Comparison of ENCODE assay signal across 8 cellular contexts in genomic region chr20:36608388-36608728, GRCh38. TPM values are rescaled to one million over a fixed set of nuclear protein-coding genes. Genes with fewer than 3 reads are reported as not detected.
A peak's percentile ranks its signal among the peaks of the same experiment; 100 is the strongest.
DNase-seq lines count a peak whose midpoint lies in the region; ATAC-seq, FAIRE-seq and TF ChIP-seq lines count a peak whose summit lies in the region.
"Not testable (repeated sequence)": the region's sequence is repeated elsewhere in the genome, so short reads cannot be mapped to it uniquely, and the experiment has no call there.
"Had no signal": no experiment of that assay in that cellular context is flagged by ENCODE, and none has a peak within 500 bp of the region (broad histone marks: within the 10 kb centered on the region; RNA-seq: fewer than 3 reads in every experiment).

No MANE protein-coding gene starts in this region.

- TF ChIP-seq POLR2A in HepG2 (IDR thresholded peaks at IDR 0.05; ENCODE audit: insufficient read depth in 1 of 2, low read depth in 2 of 2, low read length in 2 of 2); gastrocnemius medialis (IDR thresholded peaks at IDR 0.05): not testable (repeated sequence)

- DNase-seq in Caco-2; T-cell; HepG2 (ENCODE audit: low spot score); gastrocnemius medialis: not testable (repeated sequence)
- DNase-seq in bronchial epithelial cell (ENCODE audit: low read depth) = peak; percentile 13

- in situ Hi-C loops in HepG2 (cut with HindIII; ENCODE audit: extremely low pct_ligation_motif_present, low pct_unique_long_range_greater_than_20kb) = not testable (repeated sequence)
- in situ Hi-C loops in gastrocnemius medialis (cut with MboI; ENCODE audit: low sequenced_read_pairs in 4 of 4) = loop anchor here in 3 of 4 donors (10.0 to 25.0 kb wide), 4 partner anchors 54 to 396 kb away; no protein-coding TSS in a partner anchor

- not testable (repeated sequence) for TF ChIP-seq RAD21 in HepG2 (CRISPR knock-in tag; IDR thresholded peaks at IDR 0.05)

- not testable (repeated sequence) for H3K9me3 ChIP-seq in Caco-2; HepG2 (ENCODE audit: low read length); gastrocnemius medialis

- POLR2A ChIA-PET in Caco-2 (lab: Charles Lee) = not testable (repeated sequence)
- POLR2A ChIA-PET in T-cell (lab: Charles Lee) = interaction anchor here in 1 of 2 donors (0.9 kb wide), 1 partner anchor 37 kb away, joined by 3 read pairs; no protein-coding TSS in a partner anchor
- POLR2A ChIA-PET in HepG2 (lab: Yijun Ruan, JAX) = interaction anchor here (1.1 to 6.6 kb wide), 6 partner anchors 9 to 34 kb away, joined by 3 to 167 read pairs (median 45); partner anchors contain the start of gene TGIF2

- not testable (repeated sequence) for H3K36me3 ChIP-seq in Caco-2 (ENCODE audit: control insufficient read depth, insufficient read depth, low read length)
- peaks cover 20% of the 10 kb centered on the region; the same call in 1 of the 2 replicates for H3K36me3 ChIP-seq in KMS-11 (ENCODE audit: insufficient read depth)
- H3K36me3 ChIP-seq in bronchial epithelial cell (ENCODE audit: control insufficient read depth, insufficient read depth, low read length) = peaks cover 17% of the 10 kb centered on the region
- H3K36me3 ChIP-seq in HepG2 (replicated peaks in 1 of 2; ENCODE audit: control insufficient read depth in 1 of 2, insufficient read depth in 2 of 2, low read length in 2 of 2) = peaks cover 21 to 49% of the 10 kb centered on the region in 2 experiments
- peaks cover 2 to 57% of the 10 kb centered on the region in 2 donors for H3K36me3 ChIP-seq in gastrocnemius medialis

- H2AFZ ChIP-seq in KMS-11 (ENCODE audit: low read depth); HepG2 (ENCODE audit: low read length): not testable (repeated sequence)

- not testable (repeated sequence) for H3K27ac ChIP-seq in KMS-11
- H3K27ac ChIP-seq in HepG2 (ENCODE audit: extremely low read length, insufficient read depth, low read length) = peak overlapping the region; percentile 81
- peak overlapping the region in 3 of 4 donors; percentile 79 to 98 (median 93) for H3K27ac ChIP-seq in gastrocnemius medialis

- H3K4me1 Mint-ChIP-seq in Caco-2 (ENCODE audit: low read depth, unreplicated experiment) (peaks cover 17% of the 10 kb centered on the region), T-cell (peaks cover 37 to 48% (median 41%) of the 10 kb centered on the region in 3 donors)
- H3K4me1 Mint-ChIP-seq in activated naive CD4-positive, alpha-beta T cell treated with anti-CD3 and anti-CD28 coated beads, Interleukin-2, amount 50 U/mL, for 24 hours = peaks cover 28% of the 10 kb centered on the region

- not testable (repeated sequence) for TF ChIP-seq CTCF in Caco-2 (IDR thresholded peaks at IDR 0.05; ENCODE audit: insufficient read depth in 1 of 2, low read depth in 1 of 2, low read length in 1 of 2, severe bottlenecking in 1 of 2, unreplicated experiment in 1 of 2); KMS-11 (conservative IDR thresholded peaks at IDR 0.05; ENCODE audit: low read depth, low read length); bronchial epithelial cell (IDR thresholded peaks at IDR 0.05; ENCODE audit: insufficient read depth, low read length, severe bottlenecking); HepG2 (CRISPR knock-in tag; IDR thresholded peaks at IDR 0.05); gastrocnemius medialis (IDR thresholded peaks at IDR 0.05 in 4 of 5, conservative IDR thresholded peaks at IDR 0.05 in 1 of 5)

- H3K27ac Mint-ChIP-seq in Caco-2 (ENCODE audit: unreplicated experiment) = peak overlapping the region; percentile 97
- H3K27ac Mint-ChIP-seq in T-cell = peak overlapping the region; percentile 49 to 96
- H3K27ac Mint-ChIP-seq in activated naive CD4-positive, alpha-beta T cell treated with anti-CD3 and anti-CD28 coated beads, Interleukin-2, amount 50 U/mL, for 24 hours = peak overlapping the region; percentile 51

- not testable (repeated sequence) for H3K4me3 ChIP-seq in Caco-2 (ENCODE audit: low read depth, low read length); KMS-11 (IDR thresholded peaks at IDR 0.05; ENCODE audit: insufficient read depth, low read depth, low read length); bronchial epithelial cell (ENCODE audit: low read depth, low read length); HepG2 (replicated peaks in 1 of 3; ENCODE audit: insufficient read depth in 1 of 3, low read depth in 2 of 3, low read length in 3 of 3); gastrocnemius medialis

- BruUV-seq in Caco-2 (replicated peaks; lab: Mats Ljungman, UMichigan); HepG2 (replicated peaks; lab: Mats Ljungman, UMichigan): not testable (repeated sequence)

- not testable (repeated sequence) for H3K27me3 ChIP-seq in Caco-2 (replicated peaks; ENCODE audit: control insufficient read depth, insufficient read depth, low read length); KMS-11 (ENCODE audit: insufficient read depth, low read depth); bronchial epithelial cell (ENCODE audit: control insufficient read depth, insufficient read depth, low read length); HepG2 (ENCODE audit: control insufficient read depth in 1 of 2, insufficient read depth in 2 of 2, low read length in 2 of 2); gastrocnemius medialis

- not testable (repeated sequence) for H3K27me3 Mint-ChIP-seq in Caco-2 (ENCODE audit: insufficient read depth, unreplicated experiment); T-cell; activated naive CD4-positive, alpha-beta T cell treated with anti-CD3 and anti-CD28 coated beads, Interleukin-2, amount 50 U/mL, for 24 hours

- not testable (repeated sequence) for H3K9ac ChIP-seq in KMS-11
- peak overlapping the region; percentile 98 for H3K9ac ChIP-seq in HepG2 (ENCODE audit: insufficient read depth, low read depth, low read length)

- CTCF ChIA-PET in Caco-2 (lab: Charles Lee); HepG2 (lab: Yijun Ruan, JAX; ENCODE audit: low intra/inter-chr PET ratio, low total read pairs): not testable (repeated sequence)
- CTCF ChIA-PET in T-cell (lab: Charles Lee) = interaction anchor here in 1 of 2 donors (0.9 kb wide), 1 partner anchor 36 kb away, joined by 3 read pairs; no protein-coding TSS in a partner anchor

- not testable (repeated sequence) for ATAC-seq in T-cell (replicated peaks in 1 of 4); HepG2; gastrocnemius medialis

- H3K36me3 Mint-ChIP-seq in Caco-2 (ENCODE audit: insufficient read depth, unreplicated experiment) (peaks cover 88% of the 10 kb centered on the region), T-cell (peaks cover 24% of the 10 kb centered on the region)
- H3K36me3 Mint-ChIP-seq in activated naive CD4-positive, alpha-beta T cell treated with anti-CD3 and anti-CD28 coated beads, Interleukin-2, amount 50 U/mL, for 24 hours = not testable (repeated sequence)

- peak overlapping the region; percentile 92 for H3K4me2 ChIP-seq in KMS-11
- peak overlapping the region; percentile 82 for H3K4me2 ChIP-seq in HepG2 (ENCODE audit: low read depth, low read length)

- not testable (repeated sequence) for H4K20me1 ChIP-seq in KMS-11 (ENCODE audit: insufficient read depth); HepG2 (ENCODE audit: insufficient read depth, low read length)

- WGBS in HepG2 (ENCODE audit: low lambda C conversion rate) = 93% methylated on average over 6 of the region's 6 CpGs

- not testable (repeated sequence) for FAIRE-seq in bronchial epithelial cell (lab: Jason Lieb, UNC); HepG2 (lab: Jason Lieb, UNC)

- peak overlapping the region; percentile 91 for H3K4me3 Mint-ChIP-seq in Caco-2 (ENCODE audit: unreplicated experiment)
- H3K4me3 Mint-ChIP-seq in T-cell = peak overlapping the region in 1 of 3 donors; percentile 33
- H3K4me3 Mint-ChIP-seq in activated naive CD4-positive, alpha-beta T cell treated with anti-CD3 and anti-CD28 coated beads, Interleukin-2, amount 50 U/mL, for 24 hours = not testable (repeated sequence)

- H3K9me3 Mint-ChIP-seq in Caco-2 (ENCODE audit: unreplicated experiment); T-cell; activated naive CD4-positive, alpha-beta T cell treated with anti-CD3 and anti-CD28 coated beads, Interleukin-2, amount 50 U/mL, for 24 hours: not testable (repeated sequence)

- intact Hi-C loops in Caco-2 (cut with micrococcal nuclease; ENCODE audit: unreplicated experiment); HepG2 (cut with micrococcal nuclease; ENCODE audit: unreplicated experiment): not testable (repeated sequence)
- intact Hi-C loops in gastrocnemius medialis (cut with DNase I; ENCODE audit: low total_unique reads) = loop anchor here (5.0 kb wide), 1 partner anchor 139 kb away; the partner anchor contains the start of gene NDRG3

- peaks cover 49% of the 10 kb centered on the region for H3K79me2 ChIP-seq in KMS-11 (ENCODE audit: insufficient read depth, low read depth)
- peaks cover 28% of the 10 kb centered on the region for H3K79me2 ChIP-seq in HepG2 (ENCODE audit: insufficient read depth, low read length)

- H3K4me1 ChIP-seq in Caco-2 (peaks cover 19% of the 10 kb centered on the region), KMS-11 (ENCODE audit: low read depth, poor library complexity, severe bottlenecking) (peaks cover 32% of the 10 kb centered on the region), HepG2 (ENCODE audit: insufficient read depth, low read length) (peaks cover 27% of the 10 kb centered on the region), gastrocnemius medialis (peaks cover 21 to 25% of the 10 kb centered on the region in 2 donors)

- not testable (repeated sequence) for TF ChIP-seq EP300 in HepG2 (IDR thresholded peaks at IDR 0.05; ENCODE audit: low read depth in 2 of 2, low read length in 2 of 2); HepG2 (CRISPR knock-in tag; IDR thresholded peaks at IDR 0.05; ENCODE audit: borderline replicate concordance)

RNA-seq across cellular contexts. Expression of gene RAB5IF, which starts 2.8 kb away (rescaled TPM):
- total RNA-seq in Caco-2 (2022) = 279 and 282 TPM in 2 replicates
- total RNA-seq in T-cell = 10 to 100 TPM; 53.6 to 72.2 (median 59.9) TPM
- 105 and 120 TPM in 2 replicates for total RNA-seq in bronchial epithelial cell
- 292 and 305 TPM in 2 replicates for total RNA-seq in HepG2 (2016; rRNA removed; fragmentation: Illumina TruSeq; extraction: Trizol)
- total RNA-seq in HepG2 (2016; cell fraction: cytosol; rRNA removed; fragmentation: Illumina TruSeq; extraction: Trizol; ENCODE audit: low read depth) = 190 and 258 TPM in 2 replicates
- 267 and 306 TPM in 2 replicates for total RNA-seq in HepG2 (2016; cell fraction: insoluble cytoplasmic fraction; rRNA removed; fragmentation: Illumina TruSeq; extraction: Trizol)
- total RNA-seq in HepG2 (2016; cell fraction: membrane; rRNA removed; fragmentation: Illumina TruSeq; extraction: Trizol) = 365 and 437 TPM in 2 replicates
- total RNA-seq in HepG2 (2016; cell fraction: nucleus; rRNA removed; fragmentation: Illumina TruSeq; extraction: Trizol) = 223 and 239 TPM in 2 replicates
- 218 and 261 TPM in 2 replicates for polyA plus RNA-seq in HepG2 (2011; rRNA removed)
- polyA plus RNA-seq in HepG2 (2011; cell fraction: cytosol; rRNA removed) = 176 and 232 TPM in 2 replicates
- polyA plus RNA-seq in HepG2 (2011; cell fraction: nucleus; rRNA removed) = 176 and 181 TPM in 2 replicates
- polyA plus RNA-seq in HepG2 (2012) = 118 and 180 TPM in 2 replicates
- 222 and 320 TPM in 2 replicates for polyA plus RNA-seq in HepG2 (2016; cell fraction: cytosol; fragmentation: Illumina TruSeq; extraction: Trizol; ENCODE audit: low read depth)
- polyA plus RNA-seq in HepG2 (2016; cell fraction: insoluble cytoplasmic fraction; fragmentation: Illumina TruSeq; extraction: Trizol; ENCODE audit: low read depth) = 310 and 340 TPM in 2 replicates
- 323 and 387 TPM in 2 replicates for polyA plus RNA-seq in HepG2 (2016; cell fraction: membrane; fragmentation: Illumina TruSeq; extraction: Trizol; ENCODE audit: low read depth)
- polyA plus RNA-seq in HepG2 (2016; cell fraction: nucleus; fragmentation: Illumina TruSeq; extraction: Trizol; ENCODE audit: insufficient read depth, low read depth) = 436 and 461 TPM in 2 replicates
- polyA minus RNA-seq in HepG2 (2011; rRNA and poly(A)+ RNA removed; ENCODE audit: low replicate concordance) = 97.1 and 193 TPM in 2 replicates
- polyA minus RNA-seq in HepG2 (2011; cell fraction: cytosol; rRNA and poly(A)+ RNA removed) = 56.5 and 59.2 TPM in 2 replicates
- polyA minus RNA-seq in HepG2 (2011; cell fraction: nucleus; rRNA and poly(A)+ RNA removed) = 46.6 and 50.2 TPM in 2 replicates
- total RNA-seq in gastrocnemius medialis = 100 to 1,000 TPM; 215 to 768 (median 545) TPM

RNA-seq across cellular contexts. Expression of gene TGIF2, which starts 35.0 kb away (rescaled TPM):
- total RNA-seq in Caco-2 (2022) (58.4 and 60.6 TPM in 2 replicates), T-cell (10 to 100 TPM; 31.2 to 39.7 (median 35.6) TPM), bronchial epithelial cell (1.9 and 8.2 TPM in 2 replicates), HepG2 (2016; rRNA removed; fragmentation: Illumina TruSeq; extraction: Trizol) (53.9 and 60.3 TPM in 2 replicates), gastrocnemius medialis (1 to 10 TPM; 1.4 to 3.9 (median 1.4) TPM)
- 14.9 and 16.3 TPM in 2 replicates for total RNA-seq in HepG2 (2016; cell fraction: cytosol; rRNA removed; fragmentation: Illumina TruSeq; extraction: Trizol; ENCODE audit: low read depth)
- 49.1 and 52.3 TPM in 2 replicates for total RNA-seq in HepG2 (2016; cell fraction: insoluble cytoplasmic fraction; rRNA removed; fragmentation: Illumina TruSeq; extraction: Trizol)
- total RNA-seq in HepG2 (2016; cell fraction: membrane; rRNA removed; fragmentation: Illumina TruSeq; extraction: Trizol) = 65.6 and 66.2 TPM in 2 replicates
- total RNA-seq in HepG2 (2016; cell fraction: nucleus; rRNA removed; fragmentation: Illumina TruSeq; extraction: Trizol) = 24.2 and 31.3 TPM in 2 replicates
- polyA plus RNA-seq in HepG2 (2011; rRNA removed) = 41.3 and 49.9 TPM in 2 replicates
- 46.3 and 49.3 TPM in 2 replicates for polyA plus RNA-seq in HepG2 (2011; cell fraction: cytosol; rRNA removed)
- 32.5 and 35.0 TPM in 2 replicates for polyA plus RNA-seq in HepG2 (2011; cell fraction: nucleus; rRNA removed)
- polyA plus RNA-seq in HepG2 (2012) = 23.6 and 28.9 TPM in 2 replicates
- 12.4 and 13.0 TPM in 2 replicates for polyA plus RNA-seq in HepG2 (2016; cell fraction: cytosol; fragmentation: Illumina TruSeq; extraction: Trizol; ENCODE audit: low read depth)
- 49.9 and 59.5 TPM in 2 replicates for polyA plus RNA-seq in HepG2 (2016; cell fraction: insoluble cytoplasmic fraction; fragmentation: Illumina TruSeq; extraction: Trizol; ENCODE audit: low read depth)
- 44.7 and 47.8 TPM in 2 replicates for polyA plus RNA-seq in HepG2 (2016; cell fraction: membrane; fragmentation: Illumina TruSeq; extraction: Trizol; ENCODE audit: low read depth)
- 38.6 and 40.7 TPM in 2 replicates for polyA plus RNA-seq in HepG2 (2016; cell fraction: nucleus; fragmentation: Illumina TruSeq; extraction: Trizol; ENCODE audit: insufficient read depth, low read depth)
- 14.1 and 93.1 TPM in 2 replicates for polyA minus RNA-seq in HepG2 (2011; rRNA and poly(A)+ RNA removed; ENCODE audit: low replicate concordance)
- 38.7 and 42.5 TPM in 2 replicates for polyA minus RNA-seq in HepG2 (2011; cell fraction: cytosol; rRNA and poly(A)+ RNA removed)
- polyA minus RNA-seq in HepG2 (2011; cell fraction: nucleus; rRNA and poly(A)+ RNA removed) = 19.2 and 22.9 TPM in 2 replicates

RNA-seq across cellular contexts. Expression of gene SLA2, which starts 37.6 kb away (rescaled TPM):
- total RNA-seq in Caco-2 (2022) (0.19 and 0.20 TPM in 2 replicates), T-cell (10 to 100 TPM; 26.2 to 46.0 (median 28.8) TPM), bronchial epithelial cell (not detected in 2 replicates), HepG2 (2016; rRNA removed; fragmentation: Illumina TruSeq; extraction: Trizol) (1.6 and 1.8 TPM in 2 replicates), gastrocnemius medialis (not detected)
- 0.20 and 0.71 TPM in 2 replicates for total RNA-seq in HepG2 (2016; cell fraction: cytosol; rRNA removed; fragmentation: Illumina TruSeq; extraction: Trizol; ENCODE audit: low read depth)
- 1.7 and 2.2 TPM in 2 replicates for total RNA-seq in HepG2 (2016; cell fraction: insoluble cytoplasmic fraction; rRNA removed; fragmentation: Illumina TruSeq; extraction: Trizol)
- total RNA-seq in HepG2 (2016; cell fraction: membrane; rRNA removed; fragmentation: Illumina TruSeq; extraction: Trizol) = 1.8 TPM in 2 replicates
- 0.94 and 1.2 TPM in 2 replicates for total RNA-seq in HepG2 (2016; cell fraction: nucleus; rRNA removed; fragmentation: Illumina TruSeq; extraction: Trizol)
- 3.6 and 4.5 TPM in 2 replicates for polyA plus RNA-seq in HepG2 (2011; rRNA removed)
- polyA plus RNA-seq in HepG2 (2011; cell fraction: cytosol; rRNA removed) = 4.4 and 4.5 TPM in 2 replicates
- 2.9 and 3.0 TPM in 2 replicates for polyA plus RNA-seq in HepG2 (2011; cell fraction: nucleus; rRNA removed)
- 1.2 and 2.0 TPM in 2 replicates for polyA plus RNA-seq in HepG2 (2012)
- polyA plus RNA-seq in HepG2 (2016; cell fraction: cytosol; fragmentation: Illumina TruSeq; extraction: Trizol; ENCODE audit: low read depth) = 0.62 and 0.83 TPM in 2 replicates
- 2.6 TPM in 2 replicates for polyA plus RNA-seq in HepG2 (2016; cell fraction: insoluble cytoplasmic fraction; fragmentation: Illumina TruSeq; extraction: Trizol; ENCODE audit: low read depth)
- polyA plus RNA-seq in HepG2 (2016; cell fraction: membrane; fragmentation: Illumina TruSeq; extraction: Trizol; ENCODE audit: low read depth) = 1.6 TPM in 2 replicates
- polyA plus RNA-seq in HepG2 (2016; cell fraction: nucleus; fragmentation: Illumina TruSeq; extraction: Trizol; ENCODE audit: insufficient read depth, low read depth) = 2.1 TPM in 2 replicates
- polyA minus RNA-seq in HepG2 (2011; rRNA and poly(A)+ RNA removed; ENCODE audit: low replicate concordance) = 0.09 and 3.5 TPM in 2 replicates
- polyA minus RNA-seq in HepG2 (2011; cell fraction: cytosol; rRNA and poly(A)+ RNA removed) = 1.5 and 1.6 TPM in 2 replicates
- polyA minus RNA-seq in HepG2 (2011; cell fraction: nucleus; rRNA and poly(A)+ RNA removed) = 1.2 and 1.3 TPM in 2 replicates
- total RNA-seq: HT1080 had no signal

Comparison
In these comparisons a context has a peak if more than half of its experiments do, and no peak if none do; other contexts are left out.
1. RNA of gene SLA2, which starts 37.6 kb away (total RNA-seq): 26.2 to 46.0 TPM in T-cell; 0.20 to 2.2 TPM in HepG2, 0.19 to 0.20 TPM in Caco-2, not detected in bronchial epithelial cell and not detected in gastrocnemius medialis; every median in the first group is over 4 times any median in the second.
2. Peak in every context shown above with its lines, with median percentiles within 50 percentile points of each other: H3K27ac Mint-ChIP-seq.